ENCODE assay signal across 9 cellular contexts in the genomic region with DNA sequence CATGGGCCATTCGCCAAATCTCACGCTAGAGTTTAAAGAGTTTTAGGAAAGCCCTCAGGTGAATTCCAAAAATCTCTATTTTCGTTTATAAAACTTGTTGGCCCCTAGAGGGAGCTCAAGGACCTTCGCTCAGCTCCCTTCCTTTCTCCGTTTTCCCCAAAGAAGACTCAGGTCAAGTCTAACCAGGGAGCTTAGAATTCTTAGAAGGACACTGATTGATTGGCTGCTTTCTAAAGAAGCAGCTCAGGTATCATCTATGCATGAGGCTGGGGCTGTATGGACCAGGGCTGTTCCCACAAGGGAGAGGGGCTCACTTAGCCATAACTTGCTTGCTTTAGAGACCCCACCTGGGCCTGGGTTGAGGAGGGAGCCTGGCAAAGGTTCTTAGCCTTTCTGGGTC. TPM values are rescaled to one million over a fixed set of nuclear protein-coding genes. Genes with fewer than 3 reads are reported as not detected.
A peak's percentile ranks its signal among the peaks of the same experiment; 100 is the strongest.
DNase-seq lines count a peak whose midpoint lies in the region; ATAC-seq and TF ChIP-seq lines count a peak whose summit lies in the region.
"Had no signal": no experiment of that assay in that cellular context is flagged by ENCODE, and none has a peak within 500 bp of the region (broad histone marks: within the 10 kb centered on the region; RNA-seq: fewer than 3 reads in every experiment).

No MANE protein-coding gene starts in this region.

- peak; percentile 75 for TF ChIP-seq CTCF in BJ (IDR thresholded peaks at IDR 0.05; ENCODE audit: insufficient read depth, low read depth, low read length)
- peak; percentile 51; the same call in 1 of the 2 replicates for TF ChIP-seq CTCF in GM12875 (IDR thresholded peaks at IDR 0.05; ENCODE audit: borderline replicate concordance, insufficient read depth, low read depth, low read length)
- TF ChIP-seq CTCF in epithelial cell of proximal tubule (conservative IDR thresholded peaks at IDR 0.05; ENCODE audit: low read depth, low read length), result peak; percentile 75
- TF ChIP-seq CTCF in nephron progenitor cell (IDR thresholded peaks at IDR 0.05), result peak; percentile 66

- peaks cover 4% of the 10 kb centered on the region for H3K27me3 Mint-ChIP-seq in nephron progenitor cell (ENCODE audit: low read depth, poor library complexity)

- H3K4me1 Mint-ChIP-seq in nephron progenitor cell, result peaks cover 6% of the 10 kb centered on the region

- H3K4me3 ChIP-seq in BJ (ENCODE audit: low read depth, low read length), result no peak overlapping the region
- no peak overlapping the region for H3K4me3 ChIP-seq in GM12875 (ENCODE audit: low read depth, low read length)
- no peak overlapping the region for H3K4me3 ChIP-seq in epithelial cell of proximal tubule (ENCODE audit: low read depth, low read length)
- H3K4me3 ChIP-seq: SJCRH30 had no signal

- peaks cover 8% of the 10 kb centered on the region for H3K9me3 Mint-ChIP-seq in nephron progenitor cell

- ATAC-seq in HG03342 (IDR thresholded peaks at IDR 0.05; ENCODE audit: unreplicated experiment), result peak; percentile 73
- ATAC-seq in GM21515 (IDR thresholded peaks at IDR 0.05; ENCODE audit: unreplicated experiment), result no peak

- POLR2A ChIA-PET in BJ (lab: Charles Lee), result no interaction called here

- H3K27ac Mint-ChIP-seq in nephron progenitor cell, result peak overlapping the region; percentile 86

- H3K4me3 Mint-ChIP-seq in nephron progenitor cell, result no peak overlapping the region

- CTCF ChIA-PET in BJ (lab: Yijun Ruan, JAX), result interaction anchor here (0.6 to 5.3 kb wide), 32 partner anchors 8 to 596 kb away, joined by 3 to 103 read pairs (median 4); a partner anchor contains a TSS

- peaks cover 10% of the 10 kb centered on the region for H3K36me3 ChIP-seq in BJ (ENCODE audit: control insufficient read depth, insufficient read depth, low read length)

- H3K36me3 Mint-ChIP-seq in nephron progenitor cell (ENCODE audit: low read depth), result peaks cover 81% of the 10 kb centered on the region

- H3K27me3 ChIP-seq in BJ (ENCODE audit: control insufficient read depth, insufficient read depth, low read length), result no peaks in the 10 kb centered on the region
- H3K27me3 ChIP-seq: SJCRH30 had no signal

- DNase-seq in BJ (ENCODE audit: low read depth) (no peak), RPMI8226 (peak; percentile 43), epithelial cell of proximal tubule (ENCODE audit: low read depth) (no peak), nephron progenitor cell (peak; percentile 37), ureter (ENCODE audit: low spot score) (no peak)

RNA-seq across cellular contexts. Expression of a gene that starts 20.5 kb away (rescaled TPM):
- 11.4 and 15.7 TPM in 2 replicates for polyA plus RNA-seq in BJ (2011; rRNA removed)
- 13.8 and 15.5 TPM in 2 replicates for polyA minus RNA-seq in BJ (2011; rRNA and poly(A)+ RNA removed)
- total RNA-seq in epithelial cell of proximal tubule, result 16.7 and 18.3 TPM in 2 replicates
- 17.2 TPM for total RNA-seq in ureter

RNA-seq across cellular contexts. Expression of a gene that starts 52.9 kb away (rescaled TPM):
- polyA plus RNA-seq in BJ (2011; rRNA removed), result 10.6 and 19.9 TPM in 2 replicates
- polyA minus RNA-seq in BJ (2011; rRNA and poly(A)+ RNA removed), result 18.7 and 19.4 TPM in 2 replicates
- total RNA-seq in epithelial cell of proximal tubule, result 21.4 and 24.9 TPM in 2 replicates
- total RNA-seq in ureter, result 56.5 TPM

Comparison
In these comparisons a context has a peak if more than half of its experiments do, and no peak if none do; other contexts are left out.
1. DNase-seq: peak in RPMI8226 (single experiment) and nephron progenitor cell (single experiment); none in BJ (single experiment), epithelial cell of proximal tubule (single experiment) and ureter (single experiment).
2. Peak in every context shown above with its lines, with median percentiles within 50 percentile points of each other: CTCF ChIP-seq.